Comparison of ENCODE assay signal across 9 cellular contexts in genomic region chr16:70737377-70738082, GRCh38. TPM values are rescaled to one million over a fixed set of nuclear protein-coding genes. Genes with fewer than 3 reads are reported as not detected.
DNase-seq lines count a peak whose midpoint lies in the region; ATAC-seq, FAIRE-seq and TF ChIP-seq lines count a peak whose summit lies in the region.
"Had no signal": no experiment of that assay in that cellular context is flagged by ENCODE, and none has a peak within 500 bp of the region (broad histone marks: within the 10 kb centered on the region; RNA-seq: fewer than 3 reads in every experiment).

No MANE protein-coding gene starts in this region.

- peak; percentile 87 for ATAC-seq in HG02610 (IDR thresholded peaks at IDR 0.05; ENCODE audit: unreplicated experiment)
- peak; percentile 85 for ATAC-seq in activated naive CD8-positive, alpha-beta T cell treated with anti-CD3 and anti-CD28 coated beads, Interleukin-2, amount 10 ng/mL, durations not matched to agents 7 days and 5 days (ENCODE audit: low read depth)

- H3K4me3 Mint-ChIP-seq in activated naive CD8-positive, alpha-beta T cell treated with anti-CD3 and anti-CD28 coated beads, Interleukin-2, amount 10 ng/mL, durations not matched to agents 7 days and 5 days = peak overlapping the region; percentile 78

- no peaks in the 10 kb centered on the region for H3K27me3 Mint-ChIP-seq in activated naive CD8-positive, alpha-beta T cell treated with anti-CD3 and anti-CD28 coated beads, Interleukin-2, amount 10 ng/mL, durations not matched to agents 7 days and 5 days

- peaks cover 44% of the 10 kb centered on the region for H3K4me1 Mint-ChIP-seq in activated naive CD8-positive, alpha-beta T cell treated with anti-CD3 and anti-CD28 coated beads, Interleukin-2, amount 10 ng/mL, durations not matched to agents 7 days and 5 days

- no peaks in the 10 kb centered on the region for H3K9me3 Mint-ChIP-seq in activated naive CD8-positive, alpha-beta T cell treated with anti-CD3 and anti-CD28 coated beads, Interleukin-2, amount 10 ng/mL, durations not matched to agents 7 days and 5 days

- POLR2A ChIA-PET in activated naive CD8-positive, alpha-beta T cell treated with anti-CD3 and anti-CD28 coated beads, Interleukin-2, amount 10 ng/mL, durations not matched to agents 7 days and 5 days (lab: Charles Lee) = interaction anchor here (0.6 to 2.9 kb wide), 12 partner anchors 9 to 220 kb away, joined by 3 to 37 read pairs (median 4); partner anchors contain the start of gene MTSS2

- peaks cover 7% of the 10 kb centered on the region for H3K36me3 Mint-ChIP-seq in activated naive CD8-positive, alpha-beta T cell treated with anti-CD3 and anti-CD28 coated beads, Interleukin-2, amount 10 ng/mL, durations not matched to agents 7 days and 5 days

- H3K27ac Mint-ChIP-seq in activated naive CD8-positive, alpha-beta T cell treated with anti-CD3 and anti-CD28 coated beads, Interleukin-2, amount 10 ng/mL, durations not matched to agents 7 days and 5 days = peak overlapping the region; percentile 97

- no peak for FAIRE-seq in D721Med (lab: Jason Lieb, UNC)
- FAIRE-seq: TTC549 had no signal

- no peak for TF ChIP-seq CTCF in GM10266 (IDR thresholded peaks at IDR 0.05; ENCODE audit: control insufficient read depth, insufficient read depth, low read depth, missing control alignments)
- TF ChIP-seq CTCF in D721Med (IDR thresholded peaks at IDR 0.05; ENCODE audit: insufficient read depth, missing control alignments) = no peak

- in situ Hi-C loops in G401 (cut with HindIII; ENCODE audit: low sequenced_read_pairs) = no loop called here

- DNase-seq in GM10266 (ENCODE audit: extremely low spot score) (peak; percentile 88), RPMI7951 (ENCODE audit: low read depth) (peak; percentile 99), hippocampal formation (lab: John Stamatoyannopoulos, UW) (peak; percentile 3 to 29), D721Med (ENCODE audit: insufficient read length, low spot score) (no peak), G401 (ENCODE audit: low spot score) (no peak)
- peak; percentile 85 for DNase-seq in activated naive CD8-positive, alpha-beta T cell treated with anti-CD3 and anti-CD28 coated beads, Interleukin-2, amount 10 ng/mL, durations not matched to agents 7 days and 5 days
- peak; percentile 54 to 83 (median 62) for DNase-seq in stimulated activated CD4-positive, alpha-beta T cell treated with anti-CD3 and anti-CD28 coated beads, TNF-alpha, amount 100 ng/mL, for 48 hours (ENCODE audit: low read depth in 3 of 3)

RNA-seq across cellular contexts. Expression of gene MTSS2, which starts 51.7 kb away (rescaled TPM):
- 7.3 and 22.1 TPM in 2 replicates for total RNA-seq in RPMI7951 (2014; rRNA removed; shearing (Covaris generic))
- total RNA-seq in activated naive CD8-positive, alpha-beta T cell treated with anti-CD3 and anti-CD28 coated beads, Interleukin-2, amount 10 ng/mL, durations not matched to agents 7 days and 5 days = 1 to 10 TPM; 4.6 to 4.8 TPM
- 15.6 and 46.7 TPM in 2 replicates for total RNA-seq in G401 (2014; rRNA removed; shearing (Covaris generic))

Comparison
In these comparisons a context has a peak if more than half of its experiments do, and no peak if none do; other contexts are left out.
1. DNase-seq: peak in GM10266 (single experiment), RPMI7951 (single experiment), activated naive CD8-positive, alpha-beta T cell treated with anti-CD3 and anti-CD28 coated beads, Interleukin-2, amount 10 ng/mL, durations not matched to agents 7 days and 5 days (single experiment), hippocampal formation (2 of 2) and stimulated activated CD4-positive, alpha-beta T cell treated with anti-CD3 and anti-CD28 coated beads, TNF-alpha, amount 100 ng/mL, for 48 hours (3 of 3); none in D721Med (single experiment) and G401 (single experiment).